In genomic region chr13:103009061-103009840, GRCh38 we compare ENCODE assay signal across 23 cellular contexts. TPM values are rescaled to one million over a fixed set of nuclear protein-coding genes. Genes with fewer than 3 reads are reported as not detected.
A peak's percentile ranks its signal among the peaks of the same experiment; 100 is the strongest.
DNase-seq lines count a peak whose midpoint lies in the region; ATAC-seq, FAIRE-seq and TF ChIP-seq lines count a peak whose summit lies in the region.
"Had no signal": no experiment of that assay in that cellular context is flagged by ENCODE, and none has a peak within 500 bp of the region (broad histone marks: within the 10 kb centered on the region; RNA-seq: fewer than 3 reads in every experiment).

No MANE protein-coding gene starts in this region.

- ATAC-seq in GM18861 (IDR thresholded peaks at IDR 0.05; ENCODE audit: unreplicated experiment) = peak; percentile 16
- ATAC-seq: Panc1 had no signal

- no peak overlapping the region for H3K9ac ChIP-seq in SU-DHL-6 (ENCODE audit: low read length)

- H3F3A ChIP-seq in SU-DHL-6 (ENCODE audit: insufficient read depth) = peaks cover 14% of the 10 kb centered on the region

- peak overlapping the region; percentile 49 for H2AFZ ChIP-seq in SU-DHL-6 (ENCODE audit: low read depth, low read length, severe bottlenecking)

- H3K9me3 ChIP-seq in SU-DHL-6 (ENCODE audit: insufficient read depth, low read length) = no peaks in the 10 kb centered on the region
- H3K9me3 ChIP-seq: SJCRH30 had no signal

- H3K9me2 ChIP-seq in SU-DHL-6 (replicated peaks; ENCODE audit: insufficient read depth, low read length) = no peaks in the 10 kb centered on the region

- peak overlapping the region; percentile 93 for H3K27ac ChIP-seq in SU-DHL-6 (ENCODE audit: low read depth, low read length)
- H3K27ac ChIP-seq: SJCRH30 had no signal

- no peak overlapping the region for H3K4me2 ChIP-seq in SU-DHL-6 (ENCODE audit: low read depth, low read length, poor library complexity, severe bottlenecking)

- TF ChIP-seq CTCF in BJ (IDR thresholded peaks at IDR 0.05; ENCODE audit: insufficient read depth, low read depth, low read length) (no peak), SU-DHL-6 (IDR thresholded peaks at IDR 0.05; ENCODE audit: insufficient read depth, low read length, poor library complexity, severe bottlenecking) (no peak), fibroblast of mammary gland (conservative IDR thresholded peaks at IDR 0.05; ENCODE audit: control insufficient read depth, insufficient read depth, low read depth, low read length) (no peak)

- DNase-seq in BJ (ENCODE audit: low read depth) (peak; percentile 82), fibroblast of mammary gland (ENCODE audit: low read depth) (peak; percentile 44), H4 (ENCODE audit: low spot score) (no peak), A172 (ENCODE audit: low spot score) (no peak), frontal cortex (ENCODE audit: low spot score in 2 of 2) (no peak)
- no peak for DNase-seq in activated CD4-positive, alpha-beta T cell treated with anti-CD3 and anti-CD28 coated beads for 1 hour
- DNase-seq: 8988T; AML-193; Karpas-422; MV-4-11; NCI-H1105 treated with DMSO at 0.1 percent for 48 hours; NCI-H2029 treated with DMSO at 0.1 percent for 48 hours; NCI-H345; NCI-H774; NK-92 treated with Interleukin-12 subunit alpha and Interleukin-12 subunit beta, amount 100 ng/mL, for 24 hours had no signal

- H3K27me3 ChIP-seq in BJ (ENCODE audit: control insufficient read depth, insufficient read depth, low read length) (no peaks in the 10 kb centered on the region), SU-DHL-6 (ENCODE audit: low read length) (no peaks in the 10 kb centered on the region)
- H3K27me3 ChIP-seq: SJCRH30 had no signal

- FAIRE-seq in frontal cortex (lab: Jason Lieb, UNC) = no peak
- FAIRE-seq: H54 had no signal

- CTCF ChIA-PET in BJ (lab: Yijun Ruan, JAX) = interaction anchor here (0.8 to 1.4 kb wide), 2 partner anchors 13 to 82 kb away, joined by 4 to 6 read pairs; no protein-coding TSS in a partner anchor

- H4K20me1 ChIP-seq in SU-DHL-6 (ENCODE audit: low read depth, low read length) = no peaks in the 10 kb centered on the region

- no peaks in the 10 kb centered on the region for H3K79me2 ChIP-seq in SU-DHL-6 (ENCODE audit: insufficient read depth, low read length)

- POLR2A ChIA-PET in BJ (lab: Charles Lee) = no interaction called here

- H3K4me3 ChIP-seq in BJ (ENCODE audit: low read depth, low read length) = no peak overlapping the region
- H3K4me3 ChIP-seq in SU-DHL-6 (ENCODE audit: insufficient read depth, low read length, poor library complexity, severe bottlenecking) = no peak overlapping the region
- H3K4me3 ChIP-seq in fibroblast of mammary gland (ENCODE audit: control insufficient read depth, low read depth, low read length) = no peak overlapping the region
- H3K4me3 ChIP-seq: SJCRH30 had no signal

- H3K36me3 ChIP-seq in BJ (ENCODE audit: control insufficient read depth, insufficient read depth, low read length) (no peaks in the 10 kb centered on the region), SU-DHL-6 (ENCODE audit: low read length) (no peaks in the 10 kb centered on the region)
- H3K36me3 ChIP-seq: SJCRH30 had no signal

RNA-seq across cellular contexts. Expression of gene SLC10A2, which starts 57.0 kb away (rescaled TPM):
- not detected in 2 replicates for polyA plus RNA-seq in BJ (2011; rRNA removed)
- polyA minus RNA-seq in BJ (2011; rRNA and poly(A)+ RNA removed) = not detected in 2 replicates
- not detected in 2 replicates for total RNA-seq in H4 (2014; rRNA removed; shearing (Covaris generic))
- not detected in 2 replicates for total RNA-seq in A172 (2014; rRNA removed; shearing (Covaris generic))
- under 0.01 TPM for total RNA-seq in frontal cortex
- total RNA-seq: M059J, SJCRH30 had no signal
- polyA plus RNA-seq: AG04450, CD14-positive monocyte had no signal

Comparison
In these comparisons a context has a peak if more than half of its experiments do, and no peak if none do; other contexts are left out.
1. DNase-seq: peak in BJ (single experiment) and fibroblast of mammary gland (single experiment); none in H4 (single experiment), activated CD4-positive, alpha-beta T cell treated with anti-CD3 and anti-CD28 coated beads for 1 hour (single experiment), A172 (single experiment) and frontal cortex (0 of 2).